ENCODE assay signal across 20 cellular contexts in the genomic region with DNA sequence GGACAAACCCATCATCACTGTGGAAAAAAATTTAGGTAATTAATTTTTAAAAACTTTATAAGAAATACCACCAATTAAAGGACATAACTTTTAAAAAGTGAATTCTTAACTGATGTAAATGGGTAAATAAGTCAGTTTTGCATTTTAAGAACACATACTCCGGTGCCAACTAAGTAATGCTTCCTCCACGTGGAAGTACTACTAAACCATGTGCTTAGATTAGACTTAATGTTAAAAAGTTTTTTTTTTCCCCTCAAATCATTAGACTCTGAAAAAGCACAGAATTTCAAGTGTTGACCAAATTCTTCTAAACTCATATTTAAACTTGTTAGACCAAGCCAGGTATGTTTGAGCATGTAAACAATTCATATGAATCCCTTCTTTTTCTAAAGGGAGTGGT.
DNase-seq lines count a peak whose midpoint lies in the region; ATAC-seq and TF ChIP-seq lines count a peak whose summit lies in the region.
"Had no signal": no experiment of that assay in that cellular context is flagged by ENCODE, and none has a peak within 500 bp of the region (broad histone marks: within the 10 kb centered on the region; RNA-seq: fewer than 3 reads in every experiment).

No MANE protein-coding gene starts in this region.

- CTCF ChIA-PET in activated CD8-positive, alpha-beta T cell treated with anti-CD3 and anti-CD28 coated beads for 36 hours (lab: Charles Lee): interaction anchor here (1.2 kb wide), 1 partner anchor 134 kb away, joined by 3 read pairs; no protein-coding TSS in a partner anchor
- CTCF ChIA-PET in activated CD8-positive, alpha-beta T cell treated with anti-CD3 and anti-CD28 coated beads, Interleukin-2, amount 10 ng/mL, durations not matched to agents 7 days and 5 days (lab: Charles Lee): interaction anchor here (1.2 kb wide), 1 partner anchor 138 kb away, joined by 3 read pairs; no protein-coding TSS in a partner anchor

- H3K36me3 Mint-ChIP-seq in activated CD8-positive, alpha-beta T cell treated with anti-CD3 and anti-CD28 coated beads for 36 hours (ENCODE audit: low read depth): no peaks in the 10 kb centered on the region
- no peaks in the 10 kb centered on the region for H3K36me3 Mint-ChIP-seq in activated CD8-positive, alpha-beta T cell treated with anti-CD3 and anti-CD28 coated beads, Interleukin-2, amount 10 ng/mL, durations not matched to agents 7 days and 5 days (ENCODE audit: low read depth)
- H3K36me3 Mint-ChIP-seq in activated T-helper 17 cell treated with anti-CD3 and anti-CD28 coated beads, Interleukin-2, amount 50 U/mL, for 72 hours (ENCODE audit: low read depth): peaks cover 8% of the 10 kb centered on the region

- no peak overlapping the region for H3K4me3 Mint-ChIP-seq in activated CD8-positive, alpha-beta T cell treated with anti-CD3 and anti-CD28 coated beads for 36 hours
- no peak overlapping the region for H3K4me3 Mint-ChIP-seq in activated CD8-positive, alpha-beta T cell treated with anti-CD3 and anti-CD28 coated beads, Interleukin-2, amount 10 ng/mL, durations not matched to agents 7 days and 5 days
- peak overlapping the region; percentile 51 for H3K4me3 Mint-ChIP-seq in activated T-helper 17 cell treated with anti-CD3 and anti-CD28 coated beads, Interleukin-2, amount 50 U/mL, for 72 hours
- H3K4me3 Mint-ChIP-seq: B cell; CD4-positive, alpha-beta T cell had no signal

- WGBS in psoas muscle, 3 donors: 82 to 87% (median 85%) methylated on average over 2 of the region's 2 CpGs

- intact Hi-C loops in activated CD8-positive, alpha-beta T cell treated with anti-CD3 and anti-CD28 coated beads for 36 hours (cut with micrococcal nuclease): loop anchor here (5.0 kb wide), 3 partner anchors 71 to 264 kb away; no protein-coding TSS in a partner anchor
- intact Hi-C loops in psoas muscle (cut with DNase I): no loop called here
- intact Hi-C loops in mucosa of descending colon (cut with DNase I, micrococcal nuclease): no loop called here

- no peak for TF ChIP-seq CTCF in activated CD8-positive, alpha-beta T cell treated with anti-CD3 and anti-CD28 coated beads for 36 hours (IDR thresholded peaks at IDR 0.05)
- TF ChIP-seq CTCF in psoas muscle (IDR thresholded peaks at IDR 0.05): no peak
- no peak for TF ChIP-seq CTCF in mucosa of descending colon (IDR thresholded peaks at IDR 0.05)

- no peak for ATAC-seq in activated CD8-positive, alpha-beta T cell treated with anti-CD3 and anti-CD28 coated beads for 36 hours
- ATAC-seq in activated CD8-positive, alpha-beta T cell treated with anti-CD3 and anti-CD28 coated beads, Interleukin-2, amount 10 ng/mL, durations not matched to agents 7 days and 5 days: no peak
- ATAC-seq in activated T-helper 17 cell treated with anti-CD3 and anti-CD28 coated beads, Interleukin-2, amount 50 U/mL, for 72 hours (replicated peaks): no peak
- no peak for ATAC-seq in psoas muscle
- no peak for ATAC-seq in mucosa of descending colon
- ATAC-seq: Panc1 had no signal

- H3K9me3 ChIP-seq in psoas muscle (no peaks in the 10 kb centered on the region), mucosa of descending colon (no peaks in the 10 kb centered on the region)
- H3K9me3 ChIP-seq: HAP-1 had no signal

- no peaks in the 10 kb centered on the region for H3K27me3 ChIP-seq in psoas muscle (ENCODE audit: insufficient read depth in 3 of 3, low read length in 2 of 3)

- H3K4me1 Mint-ChIP-seq in activated CD8-positive, alpha-beta T cell treated with anti-CD3 and anti-CD28 coated beads for 36 hours (ENCODE audit: low read depth): peaks cover 37% of the 10 kb centered on the region
- H3K4me1 Mint-ChIP-seq in activated CD8-positive, alpha-beta T cell treated with anti-CD3 and anti-CD28 coated beads, Interleukin-2, amount 10 ng/mL, durations not matched to agents 7 days and 5 days (ENCODE audit: low read depth): peaks cover 36% of the 10 kb centered on the region
- peaks cover 18% of the 10 kb centered on the region for H3K4me1 Mint-ChIP-seq in activated T-helper 17 cell treated with anti-CD3 and anti-CD28 coated beads, Interleukin-2, amount 50 U/mL, for 72 hours

- H3K4me1 ChIP-seq in psoas muscle: peaks cover 23% of the 10 kb centered on the region
- peaks cover 26% of the 10 kb centered on the region for H3K4me1 ChIP-seq in mucosa of descending colon (ENCODE audit: low read depth)
- H3K4me1 ChIP-seq: HAP-1 had no signal

- POLR2A ChIA-PET in activated CD8-positive, alpha-beta T cell treated with anti-CD3 and anti-CD28 coated beads for 36 hours (lab: Charles Lee): interaction anchor here (2.1 kb wide), 1 partner anchor 242 kb away, joined by 6 read pairs; a partner anchor contains a TSS
- POLR2A ChIA-PET in activated CD8-positive, alpha-beta T cell treated with anti-CD3 and anti-CD28 coated beads, Interleukin-2, amount 10 ng/mL, durations not matched to agents 7 days and 5 days (lab: Charles Lee): interaction anchor here (0.7 kb wide), 1 partner anchor 284 kb away, joined by 3 read pairs; no protein-coding TSS in a partner anchor

- H3K27ac Mint-ChIP-seq in activated CD8-positive, alpha-beta T cell treated with anti-CD3 and anti-CD28 coated beads for 36 hours: peak overlapping the region; percentile 83
- H3K27ac Mint-ChIP-seq in activated CD8-positive, alpha-beta T cell treated with anti-CD3 and anti-CD28 coated beads, Interleukin-2, amount 10 ng/mL, durations not matched to agents 7 days and 5 days: no peak overlapping the region
- peak overlapping the region; percentile 91 for H3K27ac Mint-ChIP-seq in activated T-helper 17 cell treated with anti-CD3 and anti-CD28 coated beads, Interleukin-2, amount 50 U/mL, for 72 hours
- H3K27ac Mint-ChIP-seq: B cell; CD4-positive, alpha-beta T cell had no signal

- in situ Hi-C loops in ACHN (cut with HindIII; ENCODE audit: low pct_ligation_motif_present, low pct_unique_long_range_greater_than_20kb, low sequenced_read_pairs): loop anchor here (25.0 kb wide), 1 partner anchor 229 kb away; no protein-coding TSS in a partner anchor

- H3K4me3 ChIP-seq in psoas muscle: no peak overlapping the region
- no peak overlapping the region for H3K4me3 ChIP-seq in mucosa of descending colon
- H3K4me3 ChIP-seq: GM12878, HAP-1 had no signal

- H3K27me3 Mint-ChIP-seq in activated CD8-positive, alpha-beta T cell treated with anti-CD3 and anti-CD28 coated beads for 36 hours: no peaks in the 10 kb centered on the region
- no peaks in the 10 kb centered on the region for H3K27me3 Mint-ChIP-seq in activated CD8-positive, alpha-beta T cell treated with anti-CD3 and anti-CD28 coated beads, Interleukin-2, amount 10 ng/mL, durations not matched to agents 7 days and 5 days (ENCODE audit: low read depth)
- H3K27me3 Mint-ChIP-seq in activated T-helper 17 cell treated with anti-CD3 and anti-CD28 coated beads, Interleukin-2, amount 50 U/mL, for 72 hours: no peaks in the 10 kb centered on the region
- H3K27me3 Mint-ChIP-seq: B cell; CD4-positive, alpha-beta T cell had no signal

- no peaks in the 10 kb centered on the region for H3K9me3 Mint-ChIP-seq in activated CD8-positive, alpha-beta T cell treated with anti-CD3 and anti-CD28 coated beads for 36 hours
- H3K9me3 Mint-ChIP-seq in activated CD8-positive, alpha-beta T cell treated with anti-CD3 and anti-CD28 coated beads, Interleukin-2, amount 10 ng/mL, durations not matched to agents 7 days and 5 days (ENCODE audit: insufficient read depth): no peaks in the 10 kb centered on the region
- no peaks in the 10 kb centered on the region for H3K9me3 Mint-ChIP-seq in activated T-helper 17 cell treated with anti-CD3 and anti-CD28 coated beads, Interleukin-2, amount 50 U/mL, for 72 hours
- H3K9me3 Mint-ChIP-seq: CD4-positive, alpha-beta T cell had no signal

- no peak for DNase-seq in activated CD8-positive, alpha-beta T cell treated with anti-CD3 and anti-CD28 coated beads for 36 hours
- no peak for DNase-seq in activated CD8-positive, alpha-beta T cell treated with anti-CD3 and anti-CD28 coated beads, Interleukin-2, amount 10 ng/mL, durations not matched to agents 7 days and 5 days
- DNase-seq in ACHN (peak; percentile 24), psoas muscle (no peak), NCI-H187 treated with DMSO at 0.1 percent for 48 hours (lab: John Stamatoyannopoulos, UW) (no peak), mucosa of descending colon (no peak), NCI-H2227 treated with DMSO at 0.1 percent for 48 hours (lab: John Stamatoyannopoulos, UW) (no peak)
- DNase-seq: Calu3; CD4-positive, alpha-beta T cell; Karpas-422; MM.1S; NCI-H1105; NCI-H1694 treated with DMSO at 0.1 percent for 48 hours; NCI-H446 treated with DMSO at 0.1 percent for 48 hours; NCI-H774 had no signal

- no peaks in the 10 kb centered on the region for H3K36me3 ChIP-seq in psoas muscle (ENCODE audit: insufficient read depth in 1 of 2, low read depth in 1 of 2)
- no peaks in the 10 kb centered on the region for H3K36me3 ChIP-seq in mucosa of descending colon (ENCODE audit: low read depth)
- H3K36me3 ChIP-seq: HAP-1 had no signal

- H3K27ac ChIP-seq in psoas muscle: peak overlapping the region; percentile 73
